ENCODE assay signal across 21 cellular contexts in the genomic region with DNA sequence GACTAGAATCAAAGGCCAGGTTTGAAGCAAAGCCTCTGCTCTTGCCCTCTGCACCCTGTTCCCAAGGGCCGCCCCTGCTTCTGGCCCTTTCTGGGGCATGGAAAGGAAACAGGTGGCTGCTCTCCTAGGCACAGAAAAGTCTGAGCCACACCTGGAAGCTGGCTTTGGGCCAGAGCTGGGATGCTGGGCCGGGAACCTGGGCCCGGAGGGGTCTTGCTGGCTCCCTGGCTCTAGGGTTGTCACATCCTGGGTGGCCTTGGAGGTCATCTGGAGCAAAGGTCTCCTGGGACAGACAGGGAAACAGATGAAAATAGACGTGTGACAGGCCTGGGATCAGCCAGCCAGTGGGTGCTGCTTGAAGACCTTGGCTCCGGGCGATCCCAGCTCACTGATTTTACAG.
"Had no signal": no experiment of that assay in that cellular context is flagged by ENCODE, and none has a peak within 500 bp of the region (broad histone marks: within the 10 kb centered on the region; RNA-seq: fewer than 3 reads in every experiment).

No MANE protein-coding gene starts in this region.

- H3K4me1 Mint-ChIP-seq: IgD-negative memory B cell had no signal

- H3K9me3 Mint-ChIP-seq: IgD-negative memory B cell had no signal

- H3K4me3 ChIP-seq: K562, SJCRH30 had no signal

- H3K36me3 ChIP-seq: SJCRH30 had no signal

- H3K4me2 ChIP-seq: KMS-11 had no signal

- H3K9ac ChIP-seq: KMS-11 had no signal

- H3K4me3 Mint-ChIP-seq: IgD-negative memory B cell had no signal

- H3K27ac ChIP-seq: HL-60, KMS-11, RWPE1, SJCRH30 had no signal

- H3K4me1 ChIP-seq: SJCRH30 had no signal

- DNase-seq: Kasumi-1, MM.1S, NCI-H1092 treated with DMSO at 0.1 percent for 48 hours, NCI-H1436, NCI-H187, NCI-H2029, NCI-H2081 treated with DMSO at 0.1 percent for 48 hours, NCI-H2227 treated with DMSO at 0.1 percent for 48 hours, NCI-H524, NCI-H526 treated with DMSO at 0.1 percent for 48 hours, NCI-H748 treated with DMSO at 0.1 percent for 48 hours, PC-3, SHP77 treated with DMSO at 0.1 percent for 48 hours, SJCRH30 had no signal

- H3K27me3 ChIP-seq: SJCRH30 had no signal

- H3K9me3 ChIP-seq: SJCRH30 had no signal

- ATAC-seq: Panc1, PC-3, SK-N-SH treated with all-trans-retinoic acid at 6 μM for 48 hours had no signal
